In genomic region chr20:49964964-49965780, GRCh38 we compare ENCODE assay signal across 8 cellular contexts. TPM values are rescaled to one million over a fixed set of nuclear protein-coding genes. Genes with fewer than 3 reads are reported as not detected.
A peak's percentile ranks its signal among the peaks of the same experiment; 100 is the strongest.
DNase-seq lines count a peak whose midpoint lies in the region; ATAC-seq and TF ChIP-seq lines count a peak whose summit lies in the region.
"Had no signal": no experiment of that assay in that cellular context is flagged by ENCODE, and none has a peak within 500 bp of the region (broad histone marks: within the 10 kb centered on the region; RNA-seq: fewer than 3 reads in every experiment).

No MANE protein-coding gene starts in this region.

- no peak overlapping the region for H3K4me3 Mint-ChIP-seq in T-helper 2 cell treated with Interferon-gamma antibody and Interleukin-4, amounts not matched to agents 5 μg/mL and 100 μg/mL, for 36 hours
- H3K4me3 Mint-ChIP-seq: activated B cell treated with CpG ODN at 0.5 μM for 24 hours had no signal

- peak overlapping the region; percentile 4 for H3K27ac ChIP-seq in RWPE2 (ENCODE audit: poor library complexity, severe bottlenecking)
- H3K27ac ChIP-seq in foreskin keratinocyte = no peak overlapping the region
- H3K27ac ChIP-seq in upper lobe of right lung = no peak overlapping the region

- H3K36me3 Mint-ChIP-seq in T-helper 2 cell treated with Interferon-gamma antibody and Interleukin-4, amounts not matched to agents 5 μg/mL and 100 μg/mL, for 36 hours (ENCODE audit: low read depth) = no peaks in the 10 kb centered on the region

- H3K27me3 Mint-ChIP-seq in T-helper 2 cell treated with Interferon-gamma antibody and Interleukin-4, amounts not matched to agents 5 μg/mL and 100 μg/mL, for 36 hours (ENCODE audit: low read depth) = no peaks in the 10 kb centered on the region
- H3K27me3 Mint-ChIP-seq: activated B cell treated with CpG ODN at 0.5 μM for 24 hours had no signal

- ATAC-seq in RWPE2 (ENCODE audit: low read depth) (peak; percentile 37; the same call in 2 of the 3 replicates), foreskin keratinocyte (peak; percentile 57), upper lobe of right lung (peak; percentile 85)

- H3K27me3 ChIP-seq in H7 (ENCODE audit: control insufficient read depth, insufficient read depth, low read length) (no peaks in the 10 kb centered on the region), RWPE2 (ENCODE audit: insufficient read depth, poor library complexity, severe bottlenecking) (no peaks in the 10 kb centered on the region), foreskin keratinocyte (no peaks in the 10 kb centered on the region), upper lobe of right lung (no peaks in the 10 kb centered on the region)

- H3K4me3 ChIP-seq in H7 (ENCODE audit: insufficient read depth, low read depth, low read length) (no peak overlapping the region), RWPE2 (ENCODE audit: severe bottlenecking) (no peak overlapping the region), upper lobe of right lung (no peak overlapping the region)

- intact Hi-C loops in upper lobe of right lung (cut with DNase I) = no loop called here

- H3K9me3 ChIP-seq in RWPE2 (ENCODE audit: severe bottlenecking) (no peaks in the 10 kb centered on the region), upper lobe of right lung (no peaks in the 10 kb centered on the region)

- no peaks in the 10 kb centered on the region for H3K4me1 Mint-ChIP-seq in T-helper 2 cell treated with Interferon-gamma antibody and Interleukin-4, amounts not matched to agents 5 μg/mL and 100 μg/mL, for 36 hours (ENCODE audit: low read depth)

- peaks cover 20% of the 10 kb centered on the region for H3K4me1 ChIP-seq in RWPE2 (ENCODE audit: insufficient read depth, poor library complexity, severe bottlenecking)
- peaks cover 9% of the 10 kb centered on the region for H3K4me1 ChIP-seq in foreskin keratinocyte
- H3K4me1 ChIP-seq in upper lobe of right lung = no peaks in the 10 kb centered on the region

- TF ChIP-seq CTCF in RWPE2 (IDR thresholded peaks at IDR 0.05; ENCODE audit: poor library complexity, severe bottlenecking) (peak; percentile 90), foreskin keratinocyte (conservative IDR thresholded peaks at IDR 0.05) (peak; percentile 72), upper lobe of right lung (IDR thresholded peaks at IDR 0.05) (peak; percentile 47)

- H3K36me3 ChIP-seq in H7 (replicated peaks; ENCODE audit: control insufficient read depth, insufficient read depth, low read length) = no peaks in the 10 kb centered on the region
- H3K36me3 ChIP-seq in RWPE2 (ENCODE audit: low read depth) = no peaks in the 10 kb centered on the region; the same call in 1 of the 2 replicates
- H3K36me3 ChIP-seq in upper lobe of right lung = no peaks in the 10 kb centered on the region

- no peak overlapping the region for H3K27ac Mint-ChIP-seq in T-helper 2 cell treated with Interferon-gamma antibody and Interleukin-4, amounts not matched to agents 5 μg/mL and 100 μg/mL, for 36 hours
- H3K27ac Mint-ChIP-seq: activated B cell treated with CpG ODN at 0.5 μM for 24 hours had no signal

- DNase-seq in DMS 273 (lab: John Stamatoyannopoulos, UW; ENCODE audit: unreplicated experiment) (peak; percentile 82), H7 (peak; percentile 89), RWPE2 (ENCODE audit: low spot score) (no peak), foreskin keratinocyte (no peak), upper lobe of right lung (no peak), GM03348 (ENCODE audit: low spot score) (no peak)
- no peak for DNase-seq in T-helper 2 cell treated with Interferon-gamma antibody and Interleukin-4, amounts not matched to agents 5 μg/mL and 100 μg/mL, for 36 hours (ENCODE audit: low spot score)
- DNase-seq: activated B cell treated with CpG ODN at 0.5 μM for 24 hours had no signal

- H3K9me3 Mint-ChIP-seq in T-helper 2 cell treated with Interferon-gamma antibody and Interleukin-4, amounts not matched to agents 5 μg/mL and 100 μg/mL, for 36 hours = no peaks in the 10 kb centered on the region
- H3K9me3 Mint-ChIP-seq: activated B cell treated with CpG ODN at 0.5 μM for 24 hours had no signal

RNA-seq across cellular contexts. Expression of gene SNAI1, which starts 17.6 kb away (rescaled TPM):
- 9.4 and 13.3 TPM in 2 replicates for total RNA-seq in H7 (2014; rRNA removed; shearing (Covaris generic))
- total RNA-seq in foreskin keratinocyte = 0.04 TPM in 1 of 2 replicates, not detected in the other
- polyA plus RNA-seq in foreskin keratinocyte = 0.04 TPM in 1 of 2 replicates, not detected in the other
- 10.6 TPM for total RNA-seq in upper lobe of right lung

RNA-seq across cellular contexts. Expression of gene RNF114, which starts 29.0 kb away (rescaled TPM):
- total RNA-seq in H7 (2014; rRNA removed; shearing (Covaris generic)) = 75.7 and 76.4 TPM in 2 replicates
- total RNA-seq in foreskin keratinocyte (44.1 and 50.9 TPM in 2 replicates), upper lobe of right lung (74.7 TPM)
- polyA plus RNA-seq in foreskin keratinocyte = 54.6 and 57.7 TPM in 2 replicates

RNA-seq across cellular contexts. Expression of gene SPATA2, which starts 49.8 kb away (rescaled TPM):
- total RNA-seq in H7 (2014; rRNA removed; shearing (Covaris generic)) = 9.7 and 11.5 TPM in 2 replicates
- 5.6 and 5.7 TPM in 2 replicates for total RNA-seq in foreskin keratinocyte
- polyA plus RNA-seq in foreskin keratinocyte = 4.6 and 5.0 TPM in 2 replicates
- total RNA-seq in upper lobe of right lung = 8.7 TPM

Comparison
In these comparisons a context has a peak if more than half of its experiments do, and no peak if none do; other contexts are left out.
1. DNase-seq: peak in DMS 273 (single experiment) and H7 (single experiment); none in RWPE2 (single experiment), foreskin keratinocyte (0 of 2), upper lobe of right lung (single experiment), GM03348 (single experiment) and T-helper 2 cell treated with Interferon-gamma antibody and Interleukin-4, amounts not matched to agents 5 μg/mL and 100 μg/mL, for 36 hours (single experiment).
2. RNA of gene SNAI1, which starts 17.6 kb away (total RNA-seq): 10.6 TPM in upper lobe of right lung (single experiment) and 9.4 to 13.3 TPM in H7; 0.04 TPM in foreskin keratinocyte; every median in the first group is over 10 times any median in the second.
3. Peak in every context shown above with its lines, with median percentiles within 50 percentile points of each other: ATAC-seq and CTCF ChIP-seq.